Comparison of ENCODE assay signal across 8 cellular contexts in genomic region chr1:104648269-104648691, GRCh38.
A peak's percentile ranks its signal among the peaks of the same experiment; 100 is the strongest.
DNase-seq lines count a peak whose midpoint lies in the region; ATAC-seq and TF ChIP-seq lines count a peak whose summit lies in the region.

No MANE protein-coding gene starts in this region.

- no CpG with 5 or more reads among the region's 1 CpG for WGBS in mesendoderm (ENCODE audit: extremely low coverage, insufficient coverage, low lambda C conversion rate)

- no peak overlapping the region for H4K8ac ChIP-seq in mesendoderm (ENCODE audit: low read depth, low read length)

- no peak overlapping the region for H3K4me3 ChIP-seq in mesendoderm (ENCODE audit: low read length)
- H3K4me3 ChIP-seq in colonic mucosa = no peak overlapping the region

- H3K56ac ChIP-seq in mesendoderm (ENCODE audit: low read length) = no peak overlapping the region

- H3K4me1 Mint-ChIP-seq in activated CD8-positive, alpha-beta memory T cell treated with anti-CD3 and anti-CD28 coated beads, Interleukin-2, amount 10 ng/mL, durations not matched to agents 7 days and 5 days = no peaks in the 10 kb centered on the region

- H2BK15ac ChIP-seq in mesendoderm (replicated peaks; ENCODE audit: low read depth) = no peak overlapping the region

- no peaks in the 10 kb centered on the region for H3K9me3 Mint-ChIP-seq in activated CD8-positive, alpha-beta memory T cell treated with anti-CD3 and anti-CD28 coated beads, Interleukin-2, amount 10 ng/mL, durations not matched to agents 7 days and 5 days (ENCODE audit: low read depth)

- H3K36me3 ChIP-seq in mesendoderm (ENCODE audit: control insufficient read depth, insufficient read depth, low read length) (no peaks in the 10 kb centered on the region), colonic mucosa (no peaks in the 10 kb centered on the region)

- no peak for TF ChIP-seq CTCF in colonic mucosa (IDR thresholded peaks at IDR 0.05)

- H3K36me3 Mint-ChIP-seq in activated CD8-positive, alpha-beta memory T cell treated with anti-CD3 and anti-CD28 coated beads, Interleukin-2, amount 10 ng/mL, durations not matched to agents 7 days and 5 days = no peaks in the 10 kb centered on the region

- DNase-seq in ELR (ENCODE audit: low read depth) (peak; percentile 12), H4 (ENCODE audit: low spot score) (peak; percentile 31), NCI-H1105 (lab: John Stamatoyannopoulos, UW) (peak; percentile 82), SW480 (ENCODE audit: low spot score) (peak; percentile 27), mesendoderm (peak; percentile 77), colonic mucosa (no peak), ecto neural progenitor cell (ENCODE audit: low spot score) (no peak)
- no peak for DNase-seq in activated CD8-positive, alpha-beta memory T cell treated with anti-CD3 and anti-CD28 coated beads, Interleukin-2, amount 10 ng/mL, durations not matched to agents 7 days and 5 days

- no peak overlapping the region for H2AK5ac ChIP-seq in mesendoderm (ENCODE audit: low read length)

- H3K9ac ChIP-seq in mesendoderm (ENCODE audit: low read length) (no peak overlapping the region), colonic mucosa (ENCODE audit: low read depth in 2 of 2, low read length in 2 of 2) (no peak overlapping the region)

- H3K27me3 ChIP-seq in mesendoderm (ENCODE audit: insufficient read depth, low read length, poor library complexity) = no peaks in the 10 kb centered on the region
- H3K27me3 ChIP-seq in colonic mucosa = no peaks in the 10 kb centered on the region

- intact Hi-C loops in colonic mucosa (cut with DNase I) = no loop called here

- H3K4me2 ChIP-seq in mesendoderm (ENCODE audit: low read length) = no peak overlapping the region

- no peak overlapping the region for H3K18ac ChIP-seq in mesendoderm (ENCODE audit: low read length)

- no peak overlapping the region for H4K5ac ChIP-seq in mesendoderm (ENCODE audit: low read length)

- H3K4me1 ChIP-seq in mesendoderm (ENCODE audit: control insufficient read depth, low read depth, low read length) = no peaks in the 10 kb centered on the region
- H3K4me1 ChIP-seq in colonic mucosa = no peaks in the 10 kb centered on the region

- no peak overlapping the region for H2BK120ac ChIP-seq in mesendoderm (ENCODE audit: low read depth, low read length)

- H3K27me3 Mint-ChIP-seq in activated CD8-positive, alpha-beta memory T cell treated with anti-CD3 and anti-CD28 coated beads, Interleukin-2, amount 10 ng/mL, durations not matched to agents 7 days and 5 days = no peaks in the 10 kb centered on the region

- no peak for ATAC-seq in activated CD8-positive, alpha-beta memory T cell treated with anti-CD3 and anti-CD28 coated beads, Interleukin-2, amount 10 ng/mL, durations not matched to agents 7 days and 5 days

- CTCF ChIA-PET in activated CD8-positive, alpha-beta memory T cell treated with anti-CD3 and anti-CD28 coated beads, Interleukin-2, amount 10 ng/mL, durations not matched to agents 7 days and 5 days (lab: Charles Lee) = no interaction called here

- no peaks in the 10 kb centered on the region for H3K9me3 ChIP-seq in colonic mucosa

- H3K79me2 ChIP-seq in mesendoderm (ENCODE audit: control insufficient read depth, insufficient read depth, low read length) = no peaks in the 10 kb centered on the region

- H3K4me3 Mint-ChIP-seq in activated CD8-positive, alpha-beta memory T cell treated with anti-CD3 and anti-CD28 coated beads, Interleukin-2, amount 10 ng/mL, durations not matched to agents 7 days and 5 days = no peak overlapping the region

- no peak overlapping the region for H3K27ac Mint-ChIP-seq in activated CD8-positive, alpha-beta memory T cell treated with anti-CD3 and anti-CD28 coated beads, Interleukin-2, amount 10 ng/mL, durations not matched to agents 7 days and 5 days

- H3K4ac ChIP-seq in mesendoderm (ENCODE audit: low read depth, low read length) = no peak overlapping the region

- no peaks in the 10 kb centered on the region for H3K79me1 ChIP-seq in mesendoderm (ENCODE audit: low read length)

- no peak overlapping the region for H3K23ac ChIP-seq in mesendoderm (ENCODE audit: low read length)

- H3K27ac ChIP-seq in mesendoderm (ENCODE audit: low read depth, low read length) = no peak overlapping the region
- H3K27ac ChIP-seq in colonic mucosa = no peak overlapping the region

- no peak overlapping the region for H2BK5ac ChIP-seq in mesendoderm (ENCODE audit: low read length)

Comparison
In these comparisons a context has a peak if more than half of its experiments do, and no peak if none do; other contexts are left out.
1. DNase-seq: peak in ELR (single experiment), H4 (single experiment), NCI-H1105 (single experiment), SW480 (single experiment) and mesendoderm (single experiment); none in colonic mucosa (single experiment), ecto neural progenitor cell (single experiment) and activated CD8-positive, alpha-beta memory T cell treated with anti-CD3 and anti-CD28 coated beads, Interleukin-2, amount 10 ng/mL, durations not matched to agents 7 days and 5 days (single experiment).